In the genomic region with DNA sequence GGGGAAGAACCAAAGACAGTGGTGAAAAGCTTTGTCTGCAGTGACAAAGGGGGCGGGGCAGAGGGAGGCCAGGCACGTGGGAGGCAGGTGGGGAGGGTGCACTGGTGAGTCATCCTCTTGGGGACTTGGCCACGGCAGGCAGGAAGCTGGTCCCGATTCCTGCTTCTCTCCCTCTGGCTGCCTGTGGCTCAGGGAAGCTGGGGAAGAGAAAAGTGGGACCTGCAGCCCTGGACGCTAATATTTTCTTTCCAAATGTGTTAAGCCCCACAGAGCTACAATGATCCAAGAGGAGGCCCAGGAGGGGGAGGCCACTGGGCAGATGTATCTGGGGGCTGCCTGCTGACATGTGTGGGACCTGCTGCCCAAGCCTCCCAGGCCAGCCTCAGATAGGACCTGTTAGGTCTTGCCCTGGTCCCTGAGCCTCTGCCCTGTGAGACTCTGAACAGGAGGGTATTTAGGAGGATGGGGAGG, we compare ENCODE assay signal across 9 cellular contexts.
A peak's percentile ranks its signal among the peaks of the same experiment; 100 is the strongest.
DNase-seq lines count a peak whose midpoint lies in the region; ATAC-seq, FAIRE-seq and TF ChIP-seq lines count a peak whose summit lies in the region.
"Had no signal": no experiment of that assay in that cellular context is flagged by ENCODE, and none has a peak within 500 bp of the region (broad histone marks: within the 10 kb centered on the region; RNA-seq: fewer than 3 reads in every experiment).

No MANE protein-coding gene starts in this region.

- H4K91ac ChIP-seq in H9 (ENCODE audit: insufficient read length, low read depth, low read length): no peak overlapping the region

- H3K79me2 ChIP-seq in H9 (ENCODE audit: insufficient read depth, low read length): no peaks in the 10 kb centered on the region

- H4K20me1 ChIP-seq in H9 (ENCODE audit: control insufficient read depth, insufficient read depth, insufficient read length): no peaks in the 10 kb centered on the region

- H3K23ac ChIP-seq in H9 (ENCODE audit: insufficient read length, low read depth, low read length): no peak overlapping the region

- ATAC-seq in lower lobe of right lung (peak; percentile 72 to 86), GM18909 (IDR thresholded peaks at IDR 0.05; ENCODE audit: poor library complexity, unreplicated experiment) (no peak)
- ATAC-seq in stimulated activated memory B cell treated with anti-CD40 and anti-IgM and Interleukin-4, amounts not matched to agents 10 μg/mL and 1 μg/mL and 100 μg/mL, for 72 hours: no peak

- no peaks in the 10 kb centered on the region for H3K36me3 ChIP-seq in bronchial epithelial cell (ENCODE audit: control insufficient read depth, insufficient read depth, low read length)
- H3K36me3 ChIP-seq in lower lobe of right lung: no peaks in the 10 kb centered on the region

- H2AFZ ChIP-seq in H9 (ENCODE audit: low read length): no peak overlapping the region

- H2BK20ac ChIP-seq in H9 (ENCODE audit: low read depth, low read length, poor library complexity, severe bottlenecking): no peak overlapping the region

- no peaks in the 10 kb centered on the region; a peak in 1 of 5 replicates for H3K9me3 Mint-ChIP-seq in H9
- no peaks in the 10 kb centered on the region for H3K9me3 Mint-ChIP-seq in stimulated activated memory B cell treated with anti-CD40 and anti-IgM and Interleukin-4, amounts not matched to agents 10 μg/mL and 1 μg/mL and 100 μg/mL, for 72 hours
- H3K9me3 Mint-ChIP-seq: stimulated activated naive CD8-positive, alpha-beta T cell treated with anti-CD3 and anti-CD28 coated beads, Interleukin-15, Interleukin-2, amounts not matched to agents 100 ng/mL and 50 ng/mL, for 24 hours had no signal

- no peaks in the 10 kb centered on the region for H3K27me3 ChIP-seq in H9 (ENCODE audit: insufficient read depth, low read length)
- H3K27me3 ChIP-seq in bronchial epithelial cell (ENCODE audit: control insufficient read depth, insufficient read depth, low read length): no peaks in the 10 kb centered on the region
- no peaks in the 10 kb centered on the region for H3K27me3 ChIP-seq in lower lobe of right lung (ENCODE audit: low read depth)

- no peak overlapping the region for H2BK12ac ChIP-seq in H9 (ENCODE audit: insufficient read length, low read depth, low read length)

- H3K18ac ChIP-seq in H9 (ENCODE audit: insufficient read length, low read depth, low read length): peak overlapping the region; percentile 27

- no peaks in the 10 kb centered on the region for H3K36me3 Mint-ChIP-seq in H9 (ENCODE audit: insufficient read depth in 1 of 3, low read depth in 3 of 3)
- no peaks in the 10 kb centered on the region for H3K36me3 Mint-ChIP-seq in stimulated activated memory B cell treated with anti-CD40 and anti-IgM and Interleukin-4, amounts not matched to agents 10 μg/mL and 1 μg/mL and 100 μg/mL, for 72 hours

- no peak overlapping the region for H2BK15ac ChIP-seq in H9 (ENCODE audit: low read depth, low read length)

- no peak overlapping the region for H3K4ac ChIP-seq in H9 (ENCODE audit: low read depth, low read length)

- H3K27ac Mint-ChIP-seq in H9: peak overlapping the region in 1 of 3 experiments; percentile 52; a peak in 1 of 7 replicates
- H3K27ac Mint-ChIP-seq in stimulated activated memory B cell treated with anti-CD40 and anti-IgM and Interleukin-4, amounts not matched to agents 10 μg/mL and 1 μg/mL and 100 μg/mL, for 72 hours: no peak overlapping the region
- H3K27ac Mint-ChIP-seq: stimulated activated naive CD8-positive, alpha-beta T cell treated with anti-CD3 and anti-CD28 coated beads, Interleukin-15, Interleukin-2, amounts not matched to agents 100 ng/mL and 50 ng/mL, for 24 hours had no signal

- peaks cover 1% of the 10 kb centered on the region; the same call in 1 of the 2 replicates for H3K27me3 Mint-ChIP-seq in H9 (ENCODE audit: low read depth)
- peaks cover 9% of the 10 kb centered on the region for H3K27me3 Mint-ChIP-seq in stimulated activated memory B cell treated with anti-CD40 and anti-IgM and Interleukin-4, amounts not matched to agents 10 μg/mL and 1 μg/mL and 100 μg/mL, for 72 hours

- H2BK5ac ChIP-seq in H9 (ENCODE audit: insufficient read length, low read length): no peak overlapping the region

- H3T11ph ChIP-seq in H9 (ENCODE audit: low read length): no peak overlapping the region

- no peak overlapping the region for H2BK120ac ChIP-seq in H9 (ENCODE audit: low read depth, low read length, poor library complexity, severe bottlenecking)

- no peak overlapping the region for H3K56ac ChIP-seq in H9 (ENCODE audit: insufficient read length, low read depth, low read length)

- peaks cover 25 to 31% of the 10 kb centered on the region in 2 experiments for H3K4me1 Mint-ChIP-seq in H9
- H3K4me1 Mint-ChIP-seq in stimulated activated memory B cell treated with anti-CD40 and anti-IgM and Interleukin-4, amounts not matched to agents 10 μg/mL and 1 μg/mL and 100 μg/mL, for 72 hours: no peaks in the 10 kb centered on the region

- no peak for TF ChIP-seq CTCF in H9 (conservative IDR thresholded peaks at IDR 0.05)
- TF ChIP-seq CTCF in bronchial epithelial cell (IDR thresholded peaks at IDR 0.05; ENCODE audit: insufficient read depth, low read length, severe bottlenecking): no peak
- TF ChIP-seq CTCF in lower lobe of right lung (IDR thresholded peaks at IDR 0.05): no peak

- H3K27ac ChIP-seq in H9 (ENCODE audit: insufficient read length, low read depth, low read length) (no peak overlapping the region), lower lobe of right lung (no peak overlapping the region)

- peak; percentile 73 for DNase-seq in COR-L47 (lab: John Stamatoyannopoulos, UW)
- DNase-seq in H9: peak; percentile 93
- DNase-seq in NCI-H460 (ENCODE audit: extremely low read depth, low read depth): peak; percentile 18
- peak; percentile 70 for DNase-seq in bronchial epithelial cell (ENCODE audit: low read depth)
- peak; percentile 84 for DNase-seq in lower lobe of right lung
- DNase-seq in globus pallidus (ENCODE audit: low spot score): no peak

- H4K8ac ChIP-seq in H9 (replicated peaks; ENCODE audit: insufficient read length, low read depth, low read length): no peak overlapping the region

- H3K4me3 ChIP-seq in bronchial epithelial cell (ENCODE audit: low read depth, low read length): no peak overlapping the region
- H3K4me3 ChIP-seq in lower lobe of right lung: no peak overlapping the region

- peak overlapping the region; percentile 15; the same call in 1 of the 2 replicates for H3K14ac ChIP-seq in H9 (ENCODE audit: insufficient read depth, low read length)

- H3K9ac ChIP-seq in H9 (ENCODE audit: extremely low read depth, insufficient read length, low read length): no peak overlapping the region

- no CpG with 5 or more reads among the region's 5 CpGs for WGBS in H9 (ENCODE audit: extremely low coverage, insufficient read length, low lambda C conversion rate)

- H3K23me2 ChIP-seq in H9 (ENCODE audit: insufficient read length, low read depth, low read length, poor library complexity, severe bottlenecking): no peaks in the 10 kb centered on the region

- H2AK5ac ChIP-seq in H9 (ENCODE audit: insufficient read length, low read length): no peak overlapping the region

- no peak overlapping the region for H3K4me3 Mint-ChIP-seq in H9
- H3K4me3 Mint-ChIP-seq in stimulated activated memory B cell treated with anti-CD40 and anti-IgM and Interleukin-4, amounts not matched to agents 10 μg/mL and 1 μg/mL and 100 μg/mL, for 72 hours: no peak overlapping the region
- H3K4me3 Mint-ChIP-seq: stimulated activated naive CD8-positive, alpha-beta T cell treated with anti-CD3 and anti-CD28 coated beads, Interleukin-15, Interleukin-2, amounts not matched to agents 100 ng/mL and 50 ng/mL, for 24 hours had no signal

- no peak for FAIRE-seq in bronchial epithelial cell (lab: Jason Lieb, UNC)

- H3K4me1 ChIP-seq in H9 (ENCODE audit: insufficient read depth, low read length) (peaks cover 2% of the 10 kb centered on the region; the same call in 1 of the 2 replicates), lower lobe of right lung (peaks cover 20% of the 10 kb centered on the region)

- no peaks in the 10 kb centered on the region for H3K79me1 ChIP-seq in H9 (ENCODE audit: insufficient read depth, low read depth, low read length, poor library complexity, severe bottlenecking)

- H3K4me2 ChIP-seq in H9 (ENCODE audit: insufficient read depth, insufficient read length, low read length): no peak overlapping the region

- no peaks in the 10 kb centered on the region for H3K9me3 ChIP-seq in H9 (ENCODE audit: control insufficient read depth, low read depth, low read length)
- H3K9me3 ChIP-seq in lower lobe of right lung: no peaks in the 10 kb centered on the region

- intact Hi-C loops in lower lobe of right lung (cut with DNase I): no loop called here

- no peak overlapping the region for H4K5ac ChIP-seq in H9 (ENCODE audit: insufficient read length, low read depth, low read length)

Comparison
In these comparisons a context has a peak if more than half of its experiments do, and no peak if none do; other contexts are left out.
1. ATAC-seq: peak in lower lobe of right lung (2 of 2); none in stimulated activated memory B cell treated with anti-CD40 and anti-IgM and Interleukin-4, amounts not matched to agents 10 μg/mL and 1 μg/mL and 100 μg/mL, for 72 hours (single experiment) and GM18909 (single experiment).